In the genomic region with DNA sequence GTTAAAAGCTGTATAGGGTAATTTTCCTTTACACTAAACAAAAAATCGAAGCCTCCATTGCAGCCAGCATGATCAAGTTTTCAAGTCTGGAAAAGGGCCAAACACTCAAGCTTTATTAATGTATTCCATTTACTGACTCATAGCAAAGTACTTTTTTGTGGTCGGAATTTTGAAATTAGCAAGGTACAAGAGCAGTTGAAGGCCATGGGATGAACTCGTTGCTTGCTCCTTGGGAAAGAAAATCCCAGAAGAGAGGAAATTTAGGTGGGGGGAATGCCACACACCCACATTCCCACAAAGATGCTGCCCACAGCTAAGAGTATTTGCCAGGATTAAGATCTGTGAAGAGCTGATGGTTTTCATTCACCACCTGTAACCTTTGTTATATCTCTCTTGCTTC, we compare ENCODE assay signal across 17 cellular contexts.
A peak's percentile ranks its signal among the peaks of the same experiment; 100 is the strongest.
DNase-seq lines count a peak whose midpoint lies in the region; ATAC-seq, FAIRE-seq and TF ChIP-seq lines count a peak whose summit lies in the region.
"Had no signal": no experiment of that assay in that cellular context is flagged by ENCODE, and none has a peak within 500 bp of the region (broad histone marks: within the 10 kb centered on the region; RNA-seq: fewer than 3 reads in every experiment).

No MANE protein-coding gene starts in this region.

- no peaks in the 10 kb centered on the region for H3K9me3 Mint-ChIP-seq in chondrocyte (ENCODE audit: low read depth)
- H3K9me3 Mint-ChIP-seq: activated naive CD4-positive, alpha-beta T cell treated with anti-CD3 and anti-CD28 coated beads, Interleukin-2, amount 50 U/mL, for 24 hours had no signal

- TF ChIP-seq CTCF in bronchial epithelial cell (IDR thresholded peaks at IDR 0.05; ENCODE audit: insufficient read depth, low read length, severe bottlenecking) (no peak), omental fat pad (IDR thresholded peaks at IDR 0.05) (no peak), chondrocyte (IDR thresholded peaks at IDR 0.05) (no peak)

- H3K4me3 Mint-ChIP-seq in chondrocyte (ENCODE audit: unreplicated experiment) = no peak overlapping the region
- H3K4me3 Mint-ChIP-seq: activated CD8-positive, alpha-beta T cell treated with anti-CD3 and anti-CD28 coated beads, Interleukin-2, amount 10 ng/mL, durations not matched to agents 7 days and 5 days; activated naive CD4-positive, alpha-beta T cell treated with anti-CD3 and anti-CD28 coated beads, Interleukin-2, amount 50 U/mL, for 24 hours had no signal

- no peaks in the 10 kb centered on the region for H3K27me3 Mint-ChIP-seq in chondrocyte (ENCODE audit: low read depth)
- H3K27me3 Mint-ChIP-seq: activated naive CD4-positive, alpha-beta T cell treated with anti-CD3 and anti-CD28 coated beads, Interleukin-2, amount 50 U/mL, for 24 hours had no signal

- no peaks in the 10 kb centered on the region for H3K36me3 ChIP-seq in bronchial epithelial cell (ENCODE audit: control insufficient read depth, insufficient read depth, low read length)
- H3K36me3 ChIP-seq: suprapubic skin had no signal

- H3K4me1 Mint-ChIP-seq in chondrocyte (ENCODE audit: low read depth) = peaks cover 20% of the 10 kb centered on the region
- H3K4me1 Mint-ChIP-seq: activated naive CD4-positive, alpha-beta T cell treated with anti-CD3 and anti-CD28 coated beads, Interleukin-2, amount 50 U/mL, for 24 hours had no signal

- H3K4me3 ChIP-seq in bronchial epithelial cell (ENCODE audit: low read depth, low read length) = no peak overlapping the region
- H3K4me3 ChIP-seq: dorsolateral prefrontal cortex, suprapubic skin had no signal

- no peaks in the 10 kb centered on the region for H3K36me3 Mint-ChIP-seq in chondrocyte (ENCODE audit: low read depth)
- H3K36me3 Mint-ChIP-seq: activated naive CD4-positive, alpha-beta T cell treated with anti-CD3 and anti-CD28 coated beads, Interleukin-2, amount 50 U/mL, for 24 hours had no signal

- FAIRE-seq in bronchial epithelial cell (lab: Jason Lieb, UNC) = no peak

- no peak overlapping the region for H3K27ac Mint-ChIP-seq in chondrocyte (ENCODE audit: unreplicated experiment)
- H3K27ac Mint-ChIP-seq: activated CD8-positive, alpha-beta T cell treated with anti-CD3 and anti-CD28 coated beads, Interleukin-2, amount 10 ng/mL, durations not matched to agents 7 days and 5 days; activated naive CD4-positive, alpha-beta T cell treated with anti-CD3 and anti-CD28 coated beads, Interleukin-2, amount 50 U/mL, for 24 hours; progenitor cell of endocrine pancreas had no signal

- DNase-seq in DMS53 (lab: John Stamatoyannopoulos, UW) (peak; percentile 16), DMS53 treated with DMSO at 0.1 percent for 48 hours (lab: John Stamatoyannopoulos, UW; ENCODE audit: unreplicated experiment) (no peak), NCI-H2107 (lab: John Stamatoyannopoulos, UW) (peak; percentile 58), bronchial epithelial cell (ENCODE audit: low read depth) (peak; percentile 83), omental fat pad (ENCODE audit: low spot score) (no peak), chondrocyte (ENCODE audit: low spot score) (no peak), putamen (ENCODE audit: low spot score) (no peak)
- DNase-seq in stimulated activated CD4-positive, alpha-beta T cell treated with anti-CD3 and anti-CD28 coated beads, Interleukin-2, amount 100 ng/mL, for 48 hours = no peak
- DNase-seq: activated CD8-positive, alpha-beta T cell treated with anti-CD3 and anti-CD28 coated beads, Interleukin-2, amount 10 ng/mL, durations not matched to agents 7 days and 5 days; DND-41; dorsolateral prefrontal cortex; hippocampal formation; mesendoderm; MM.1S had no signal

- peaks cover 2% of the 10 kb centered on the region for H3K27me3 ChIP-seq in bronchial epithelial cell (ENCODE audit: control insufficient read depth, insufficient read depth, low read length)
- H3K27me3 ChIP-seq: dorsolateral prefrontal cortex, suprapubic skin had no signal

- ATAC-seq in omental fat pad (ENCODE audit: low FRiP score) = peak; percentile 65
- ATAC-seq: activated CD8-positive, alpha-beta T cell treated with anti-CD3 and anti-CD28 coated beads, Interleukin-2, amount 10 ng/mL, durations not matched to agents 7 days and 5 days had no signal

Comparison
In these comparisons a context has a peak if more than half of its experiments do, and no peak if none do; other contexts are left out.
1. DNase-seq: peak in DMS53 (single experiment), NCI-H2107 (single experiment) and bronchial epithelial cell (single experiment); none in DMS53 treated with DMSO at 0.1 percent for 48 hours (single experiment), omental fat pad (single experiment), stimulated activated CD4-positive, alpha-beta T cell treated with anti-CD3 and anti-CD28 coated beads, Interleukin-2, amount 100 ng/mL, for 48 hours (0 of 2), chondrocyte (single experiment) and putamen (single experiment).